8 cellular contexts compared by ENCODE assay signal in the genomic region with DNA sequence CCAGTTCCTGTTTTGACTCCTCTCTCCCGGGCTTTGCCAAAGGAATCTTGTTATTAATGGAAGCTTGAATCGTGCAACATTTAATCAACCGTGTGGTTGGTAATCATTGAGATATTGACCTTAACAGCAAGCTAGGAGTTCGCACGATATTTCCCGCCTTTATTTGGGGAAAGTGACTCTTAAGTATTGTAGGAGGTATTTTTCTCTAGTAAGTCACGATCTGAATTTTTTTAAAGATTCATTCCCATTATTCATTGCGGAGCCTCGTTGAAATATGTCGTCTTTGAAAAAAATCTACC. TPM values are rescaled to one million over a fixed set of nuclear protein-coding genes. Genes with fewer than 3 reads are reported as not detected.
DNase-seq lines count a peak whose midpoint lies in the region; ATAC-seq and TF ChIP-seq lines count a peak whose summit lies in the region.

No MANE protein-coding gene starts in this region.

- peaks cover 19% of the 10 kb centered on the region for H3K4me1 Mint-ChIP-seq in Calu3 (ENCODE audit: low read depth, unreplicated experiment)
- peaks cover 27% of the 10 kb centered on the region for H3K4me1 Mint-ChIP-seq in osteocyte (ENCODE audit: unreplicated experiment)

- no peaks in the 10 kb centered on the region for H3K27me3 Mint-ChIP-seq in Calu3 (ENCODE audit: unreplicated experiment)
- H3K27me3 Mint-ChIP-seq in osteocyte (ENCODE audit: unreplicated experiment), result peaks cover 6% of the 10 kb centered on the region

- H3K36me3 Mint-ChIP-seq in Calu3 (ENCODE audit: insufficient read depth, unreplicated experiment) (peaks cover 31% of the 10 kb centered on the region), osteocyte (ENCODE audit: unreplicated experiment) (no peaks in the 10 kb centered on the region)

- peaks cover 30% of the 10 kb centered on the region for H3K4me1 ChIP-seq in PC-9 (replicated peaks; ENCODE audit: insufficient read depth)

- no peaks in the 10 kb centered on the region for H3K27me3 ChIP-seq in PC-9 (ENCODE audit: insufficient read depth, low read depth)

- H3K27ac Mint-ChIP-seq in Calu3 (ENCODE audit: unreplicated experiment), result peak overlapping the region; percentile 93
- H3K27ac Mint-ChIP-seq in osteocyte (ENCODE audit: unreplicated experiment), result peak overlapping the region; percentile 96

- no TSS peak for BruUV-seq in Calu3 (replicated peaks; lab: Mats Ljungman, UMichigan)
- BruUV-seq in PC-9 (replicated peaks; lab: Mats Ljungman, UMichigan), result no TSS peak

- H3K4me3 Mint-ChIP-seq in Calu3 (ENCODE audit: low read depth, unreplicated experiment) (peak overlapping the region; percentile 88), osteocyte (ENCODE audit: unreplicated experiment) (peak overlapping the region; percentile 97)

- CTCF ChIA-PET in Calu3 (lab: Charles Lee), result interaction anchor here (1.2 kb wide), 1 partner anchor 46 kb away, joined by 3 read pairs; a partner anchor contains a TSS
- CTCF ChIA-PET in PC-9 (lab: Charles Lee), result interaction anchor here (0.6 kb wide), 1 partner anchor 85 kb away, joined by 6 read pairs; no protein-coding TSS in a partner anchor

- POLR2A ChIA-PET in PC-9 (lab: Charles Lee; ENCODE audit: unreplicated experiment), result interaction anchor here (0.6 kb wide), 1 partner anchor 145 kb away, joined by 3 read pairs; no protein-coding TSS in a partner anchor

- H3K9me3 ChIP-seq in PC-9 (ENCODE audit: insufficient read depth, low read depth), result no peaks in the 10 kb centered on the region

- intact Hi-C loops in Calu3 (cut with micrococcal nuclease; ENCODE audit: unreplicated experiment) (loop anchor here (5.0 kb wide), 2 partner anchors 48 to 88 kb away; a partner anchor contains a TSS), PC-9 (cut with micrococcal nuclease; ENCODE audit: unreplicated experiment) (loop anchor here (1.0 to 10.0 kb wide), 3 partner anchors 47 to 210 kb away; a partner anchor contains a TSS)

- H3K4me3 ChIP-seq in PC-9 (peak overlapping the region; percentile 62), epithelial cell of esophagus (ENCODE audit: low read length) (peak overlapping the region; percentile 93)

- peaks cover 52% of the 10 kb centered on the region for H3K79me2 ChIP-seq in PC-9 (ENCODE audit: low read depth)

- TF ChIP-seq CTCF in Calu3 (IDR thresholded peaks at IDR 0.05; ENCODE audit: unreplicated experiment) (no peak), PC-9 (conservative IDR thresholded peaks at IDR 0.05) (no peak), epithelial cell of esophagus (IDR thresholded peaks at IDR 0.05; ENCODE audit: insufficient read depth, low read depth, low read length, missing control alignments) (no peak), osteocyte (IDR thresholded peaks at IDR 0.05) (no peak)

- peaks cover 13% of the 10 kb centered on the region for H3K36me3 ChIP-seq in PC-9 (ENCODE audit: low read depth)

- H4K20me1 ChIP-seq in PC-9 (ENCODE audit: insufficient read depth), result peaks cover 13% of the 10 kb centered on the region; the same call in 1 of the 2 replicates

- H2AFZ ChIP-seq in PC-9, result peak overlapping the region; percentile 92

- H3K9me3 Mint-ChIP-seq in Calu3 (ENCODE audit: low read depth, unreplicated experiment) (no peaks in the 10 kb centered on the region), osteocyte (ENCODE audit: unreplicated experiment) (no peaks in the 10 kb centered on the region)

- peak overlapping the region; percentile 82 for H3K27ac ChIP-seq in PC-9

- peak overlapping the region; percentile 86 for H3K4me2 ChIP-seq in PC-9

- peaks cover 14% of the 10 kb centered on the region for H3F3A ChIP-seq in PC-9 (ENCODE audit: insufficient read depth, low read depth)

- DNase-seq in Calu3 (no peak), PC-9 (no peak), epithelial cell of esophagus (ENCODE audit: low read depth) (no peak), osteocyte (ENCODE audit: extremely low spot score, unreplicated experiment) (no peak), LoVo (ENCODE audit: low spot score) (no peak), HuH-7 (ENCODE audit: low spot score) (no peak), NCI-H2081 (lab: John Stamatoyannopoulos, UW) (no peak)

- no peaks in the 10 kb centered on the region for H3K9me2 ChIP-seq in PC-9 (ENCODE audit: insufficient read depth)

- ATAC-seq in HG02588 (IDR thresholded peaks at IDR 0.05; ENCODE audit: unreplicated experiment), result no peak

RNA-seq across cellular contexts. Expression of a gene that starts 0.7 kb away (rescaled TPM):
- total RNA-seq in Calu3 (2022), result 35.9 and 38.5 TPM in 2 replicates
- 27.0 and 35.5 TPM in 2 replicates for total RNA-seq in PC-9 (2021)
- total RNA-seq in osteocyte, result 10.6 and 12.6 TPM in 2 replicates

RNA-seq across cellular contexts. Expression of a gene that starts 46.4 kb away (rescaled TPM):
- total RNA-seq in Calu3 (2022) (1.6 and 2.7 TPM in 2 replicates), PC-9 (2021) (6.2 and 8.6 TPM in 2 replicates), osteocyte (3.9 and 4.7 TPM in 2 replicates)
